In the genomic region with DNA sequence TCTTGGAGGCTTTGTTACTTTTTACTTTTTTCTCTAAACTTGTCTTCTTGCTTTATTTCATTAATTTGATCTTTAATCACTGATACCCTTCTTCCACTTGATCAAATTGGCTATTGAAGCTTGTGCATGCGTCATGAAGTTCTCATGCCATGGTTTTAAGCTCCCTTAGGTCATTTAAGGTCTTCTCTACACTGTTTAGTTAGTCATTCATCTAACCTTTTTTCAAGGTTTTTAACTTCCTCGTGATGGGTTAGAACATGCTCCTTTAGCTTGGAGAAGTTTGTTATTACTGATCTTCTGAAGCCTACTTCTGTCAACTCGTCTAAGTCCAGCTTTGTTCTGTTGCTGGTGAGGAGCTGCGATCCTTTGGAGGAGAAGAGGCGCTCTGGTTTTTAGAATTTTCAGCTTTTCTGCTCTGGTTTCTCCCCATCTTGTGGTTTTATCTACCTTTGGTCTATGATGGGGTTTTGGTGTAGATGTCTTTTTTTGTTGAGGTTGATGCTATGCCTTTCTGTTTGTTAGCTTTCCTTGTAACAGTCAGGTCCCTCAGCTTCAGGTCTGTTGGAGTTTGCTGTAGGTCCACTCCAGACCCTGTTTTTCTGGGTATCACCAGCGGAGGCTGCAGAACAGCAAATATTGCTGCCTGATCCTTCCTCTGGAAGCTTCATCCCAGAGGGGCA, we compare ENCODE assay signal across 8 cellular contexts. TPM values are rescaled to one million over a fixed set of nuclear protein-coding genes. Genes with fewer than 3 reads are reported as not detected.
DNase-seq lines count a peak whose midpoint lies in the region; ATAC-seq and TF ChIP-seq lines count a peak whose summit lies in the region.
"Not testable (repeated sequence)": the region's sequence is repeated elsewhere in the genome, so short reads cannot be mapped to it uniquely, and the experiment has no call there.

No MANE protein-coding gene starts in this region.

- not testable (repeated sequence) for H3K27me3 Mint-ChIP-seq in CD4-positive, alpha-beta T cell; WTC11 (ENCODE audit: low read depth); activated T-helper 1 cell treated with anti-CD3 and anti-CD28 coated beads, Interleukin-12 subunit alpha, Interleukin-12 subunit beta, Interleukin-2, Interleukin-4 antibody, amounts not matched to agents 30 ng/mL and 10 ng/mL and 1 ng/mL, durations not matched to agents 14 hours and 24 hours and 36 hours (ENCODE audit: insufficient read depth); MCF 10A (ENCODE audit: insufficient read depth, unreplicated experiment); immature natural killer cell (ENCODE audit: low read depth in 3 of 3); nephron progenitor cell (ENCODE audit: low read depth, poor library complexity); stimulated activated naive CD8-positive, alpha-beta T cell treated with anti-CD3 and anti-CD28 coated beads, Interleukin-15, amount 100 ng/mL, for 72 hours

- H4K20me1 ChIP-seq in KMS-11 (ENCODE audit: insufficient read depth) = not testable (repeated sequence)

- not testable (repeated sequence) for H3K4me3 ChIP-seq in KMS-11 (IDR thresholded peaks at IDR 0.05; ENCODE audit: insufficient read depth, low read depth, low read length)

- H2AFZ ChIP-seq in KMS-11 (ENCODE audit: low read depth) = not testable (repeated sequence)

- peak overlapping the region; percentile 39; the same call in 1 of the 2 replicates for H3K4me2 ChIP-seq in KMS-11

- peak overlapping the region; percentile 36 for H3K27ac ChIP-seq in CD4-positive, alpha-beta T cell (ENCODE audit: low read depth, low read length)
- not testable (repeated sequence) for H3K27ac ChIP-seq in KMS-11

- not testable (repeated sequence) for BruUV-seq in MCF 10A (replicated peaks; lab: Mats Ljungman, UMichigan)

- not testable (repeated sequence) for TF ChIP-seq CTCF in CD4-positive, alpha-beta T cell (IDR thresholded peaks at IDR 0.05); KMS-11 (conservative IDR thresholded peaks at IDR 0.05; ENCODE audit: low read depth, low read length); WTC11 (IDR thresholded peaks at IDR 0.05); MCF 10A (IDR thresholded peaks at IDR 0.05; ENCODE audit: unreplicated experiment); nephron progenitor cell (IDR thresholded peaks at IDR 0.05)

- not testable (repeated sequence) for DNase-seq in CD4-positive, alpha-beta T cell; WTC11 (ENCODE audit: low spot score); MCF 10A (ENCODE audit: unreplicated experiment); immature natural killer cell; nephron progenitor cell; stimulated activated naive CD8-positive, alpha-beta T cell treated with anti-CD3 and anti-CD28 coated beads, Interleukin-15, amount 100 ng/mL, for 72 hours
- DNase-seq in activated T-helper 1 cell treated with anti-CD3 and anti-CD28 coated beads, Interleukin-12 subunit alpha, Interleukin-12 subunit beta, Interleukin-2, Interleukin-4 antibody, amounts not matched to agents 30 ng/mL and 10 ng/mL and 1 ng/mL, durations not matched to agents 14 hours and 24 hours and 36 hours (ENCODE audit: low spot score) = peak; percentile 11

- not testable (repeated sequence) for H3K9ac ChIP-seq in KMS-11

- CTCF ChIA-PET in CD4-positive, alpha-beta T cell (lab: Charles Lee) = interaction anchor here (0.6 to 1.4 kb wide), 2 partner anchors 288 to 290 kb away, joined by 4 to 5 read pairs; a partner anchor contains a TSS
- CTCF ChIA-PET in WTC11 (lab: Charles Lee) = interaction anchor here (1.4 kb wide), 2 partner anchors 340 to 361 kb away, joined by 3 to 5 read pairs; no protein-coding TSS in a partner anchor
- CTCF ChIA-PET in MCF 10A (lab: Yijun Ruan, JAX) = interaction anchor here (0.6 to 1.3 kb wide), 4 partner anchors 10 to 340 kb away, joined by 3 to 5 read pairs (median 4); no protein-coding TSS in a partner anchor

- peaks cover 76% of the 10 kb centered on the region for H3K4me1 Mint-ChIP-seq in CD4-positive, alpha-beta T cell (ENCODE audit: low read depth)
- H3K4me1 Mint-ChIP-seq in WTC11 = peaks cover 60% of the 10 kb centered on the region
- peaks cover 57% of the 10 kb centered on the region for H3K4me1 Mint-ChIP-seq in activated T-helper 1 cell treated with anti-CD3 and anti-CD28 coated beads, Interleukin-12 subunit alpha, Interleukin-12 subunit beta, Interleukin-2, Interleukin-4 antibody, amounts not matched to agents 30 ng/mL and 10 ng/mL and 1 ng/mL, durations not matched to agents 14 hours and 24 hours and 36 hours (ENCODE audit: low read depth)
- peaks cover 19% of the 10 kb centered on the region for H3K4me1 Mint-ChIP-seq in MCF 10A (ENCODE audit: insufficient read depth, unreplicated experiment)
- H3K4me1 Mint-ChIP-seq in immature natural killer cell = peaks cover 71 to 78% of the 10 kb centered on the region in 2 donors
- H3K4me1 Mint-ChIP-seq in nephron progenitor cell = peaks cover 41% of the 10 kb centered on the region
- peaks cover 75% of the 10 kb centered on the region for H3K4me1 Mint-ChIP-seq in stimulated activated naive CD8-positive, alpha-beta T cell treated with anti-CD3 and anti-CD28 coated beads, Interleukin-15, amount 100 ng/mL, for 72 hours

- H3K36me3 Mint-ChIP-seq in CD4-positive, alpha-beta T cell (ENCODE audit: low read depth) = peaks cover 97% of the 10 kb centered on the region
- H3K36me3 Mint-ChIP-seq in WTC11 = peaks cover 51% of the 10 kb centered on the region
- peaks cover 79% of the 10 kb centered on the region for H3K36me3 Mint-ChIP-seq in activated T-helper 1 cell treated with anti-CD3 and anti-CD28 coated beads, Interleukin-12 subunit alpha, Interleukin-12 subunit beta, Interleukin-2, Interleukin-4 antibody, amounts not matched to agents 30 ng/mL and 10 ng/mL and 1 ng/mL, durations not matched to agents 14 hours and 24 hours and 36 hours (ENCODE audit: low read depth)
- H3K36me3 Mint-ChIP-seq in MCF 10A (ENCODE audit: insufficient read depth, unreplicated experiment) = peaks cover 55% of the 10 kb centered on the region
- peaks cover 49 to 64% (median 64%) of the 10 kb centered on the region in 3 donors for H3K36me3 Mint-ChIP-seq in immature natural killer cell
- H3K36me3 Mint-ChIP-seq in nephron progenitor cell (ENCODE audit: low read depth) = peaks cover 75% of the 10 kb centered on the region

- intact Hi-C loops in CD4-positive, alpha-beta T cell (cut with DNase I, micrococcal nuclease) = loop anchor here (1.0 to 2.0 kb wide), 2 partner anchors 14 to 22 kb away; no protein-coding TSS in a partner anchor
- intact Hi-C loops in activated T-helper 1 cell treated with anti-CD3 and anti-CD28 coated beads, Interleukin-12 subunit alpha, Interleukin-12 subunit beta, Interleukin-2, Interleukin-4 antibody, amounts not matched to agents 30 ng/mL and 10 ng/mL and 1 ng/mL, durations not matched to agents 14 hours and 24 hours and 36 hours (cut with micrococcal nuclease); MCF 10A (cut with micrococcal nuclease): not testable (repeated sequence)

- H3K4me3 Mint-ChIP-seq in CD4-positive, alpha-beta T cell = peak overlapping the region; percentile 73
- peak overlapping the region; percentile 41; the same call in 1 of the 2 replicates for H3K4me3 Mint-ChIP-seq in WTC11
- H3K4me3 Mint-ChIP-seq in activated T-helper 1 cell treated with anti-CD3 and anti-CD28 coated beads, Interleukin-12 subunit alpha, Interleukin-12 subunit beta, Interleukin-2, Interleukin-4 antibody, amounts not matched to agents 30 ng/mL and 10 ng/mL and 1 ng/mL, durations not matched to agents 14 hours and 24 hours and 36 hours = peak overlapping the region; percentile 40
- H3K4me3 Mint-ChIP-seq in MCF 10A (ENCODE audit: unreplicated experiment) = not testable (repeated sequence)
- peak overlapping the region; percentile 59 to 80 (median 74) for H3K4me3 Mint-ChIP-seq in immature natural killer cell
- H3K4me3 Mint-ChIP-seq in nephron progenitor cell = peak overlapping the region; percentile 20
- H3K4me3 Mint-ChIP-seq in stimulated activated naive CD8-positive, alpha-beta T cell treated with anti-CD3 and anti-CD28 coated beads, Interleukin-15, amount 100 ng/mL, for 72 hours = peak overlapping the region; percentile 46 to 72

- not testable (repeated sequence) for H3K79me2 ChIP-seq in KMS-11 (ENCODE audit: insufficient read depth, low read depth)

- POLR2A ChIA-PET in CD4-positive, alpha-beta T cell (lab: Charles Lee) = interaction anchor here (0.6 to 4.3 kb wide), 13 partner anchors 8 to 339 kb away, joined by 3 to 50 read pairs (median 4); a partner anchor contains a TSS
- POLR2A ChIA-PET in WTC11 (lab: Charles Lee) = not testable (repeated sequence)
- POLR2A ChIA-PET in MCF 10A (lab: Yijun Ruan, JAX) = interaction anchor here (0.7 kb wide), 1 partner anchor 65 kb away, joined by 3 read pairs; no protein-coding TSS in a partner anchor

- H3K9me3 ChIP-seq in CD4-positive, alpha-beta T cell (ENCODE audit: control insufficient read depth, low read length) = peaks cover 36% of the 10 kb centered on the region

- not testable (repeated sequence) for H3K36me3 ChIP-seq in KMS-11 (ENCODE audit: insufficient read depth)

- H3K27me3 ChIP-seq in CD4-positive, alpha-beta T cell (ENCODE audit: control insufficient read depth, insufficient read depth, low read length); KMS-11 (ENCODE audit: insufficient read depth, low read depth): not testable (repeated sequence)

- ATAC-seq in CD4-positive, alpha-beta T cell (ENCODE audit: poor library complexity); WTC11; stimulated activated naive CD8-positive, alpha-beta T cell treated with anti-CD3 and anti-CD28 coated beads, Interleukin-15, amount 100 ng/mL, for 72 hours: not testable (repeated sequence)

- peaks cover 30% of the 10 kb centered on the region for H3K9me3 Mint-ChIP-seq in CD4-positive, alpha-beta T cell
- H3K9me3 Mint-ChIP-seq in WTC11 = peaks cover 34% of the 10 kb centered on the region
- peaks cover 64% of the 10 kb centered on the region for H3K9me3 Mint-ChIP-seq in activated T-helper 1 cell treated with anti-CD3 and anti-CD28 coated beads, Interleukin-12 subunit alpha, Interleukin-12 subunit beta, Interleukin-2, Interleukin-4 antibody, amounts not matched to agents 30 ng/mL and 10 ng/mL and 1 ng/mL, durations not matched to agents 14 hours and 24 hours and 36 hours
- not testable (repeated sequence) for H3K9me3 Mint-ChIP-seq in MCF 10A (ENCODE audit: unreplicated experiment)
- peaks cover 17 to 43% (median 32%) of the 10 kb centered on the region in 6 donors for H3K9me3 Mint-ChIP-seq in immature natural killer cell
- H3K9me3 Mint-ChIP-seq in nephron progenitor cell = peaks cover 48% of the 10 kb centered on the region
- H3K9me3 Mint-ChIP-seq in stimulated activated naive CD8-positive, alpha-beta T cell treated with anti-CD3 and anti-CD28 coated beads, Interleukin-15, amount 100 ng/mL, for 72 hours = peaks cover 41 to 48% of the 10 kb centered on the region in 2 donors

- H3K4me1 ChIP-seq in KMS-11 (ENCODE audit: low read depth, poor library complexity, severe bottlenecking) = peaks cover 14% of the 10 kb centered on the region

- H3K27ac Mint-ChIP-seq in CD4-positive, alpha-beta T cell = peak overlapping the region; percentile 96
- H3K27ac Mint-ChIP-seq in WTC11 (peak overlapping the region; percentile 93), MCF 10A (ENCODE audit: low read depth, unreplicated experiment) (peak overlapping the region; percentile 5), immature natural killer cell (peak overlapping the region; percentile 62 to 95 (median 94)), nephron progenitor cell (peak overlapping the region; percentile 56)
- peak overlapping the region; percentile 24 for H3K27ac Mint-ChIP-seq in activated T-helper 1 cell treated with anti-CD3 and anti-CD28 coated beads, Interleukin-12 subunit alpha, Interleukin-12 subunit beta, Interleukin-2, Interleukin-4 antibody, amounts not matched to agents 30 ng/mL and 10 ng/mL and 1 ng/mL, durations not matched to agents 14 hours and 24 hours and 36 hours
- H3K27ac Mint-ChIP-seq in stimulated activated naive CD8-positive, alpha-beta T cell treated with anti-CD3 and anti-CD28 coated beads, Interleukin-15, amount 100 ng/mL, for 72 hours = peak overlapping the region in 1 of 2 donors; percentile 82

RNA-seq across cellular contexts. Expression of a gene that starts 53.0 kb away (rescaled TPM):
- 10 to 100 TPM; 21.6 to 21.7 TPM for total RNA-seq in CD4-positive, alpha-beta T cell
- total RNA-seq in WTC11 (2021) = 17.2 to 20.7 TPM (median 18.6 TPM) in 3 replicates
- total RNA-seq in activated T-helper 1 cell treated with anti-CD3 and anti-CD28 coated beads, Interleukin-12 subunit alpha, Interleukin-12 subunit beta, Interleukin-2, Interleukin-4 antibody, amounts not matched to agents 30 ng/mL and 10 ng/mL and 1 ng/mL, durations not matched to agents 14 hours and 24 hours and 36 hours = 42.6 and 51.2 TPM in 2 replicates
- total RNA-seq in MCF 10A (2022) = 55.0 and 59.5 TPM in 2 replicates
- 10 to 100 TPM; 12.3 to 18.2 (median 14.6) TPM for polyA plus RNA-seq in immature natural killer cell

RNA-seq across cellular contexts. Expression of a gene that starts 54.2 kb away (rescaled TPM):
- 1 to 10 TPM; 1.5 to 1.8 TPM for total RNA-seq in CD4-positive, alpha-beta T cell
- 36.4 to 41.0 TPM (median 37.8 TPM) in 3 replicates for total RNA-seq in WTC11 (2021)
- 2.6 and 2.7 TPM in 2 replicates for total RNA-seq in activated T-helper 1 cell treated with anti-CD3 and anti-CD28 coated beads, Interleukin-12 subunit alpha, Interleukin-12 subunit beta, Interleukin-2, Interleukin-4 antibody, amounts not matched to agents 30 ng/mL and 10 ng/mL and 1 ng/mL, durations not matched to agents 14 hours and 24 hours and 36 hours
- total RNA-seq in MCF 10A (2022) = 10.2 and 15.2 TPM in 2 replicates
- 1 to 10 TPM; 5.2 to 9.9 (median 8.4) TPM for polyA plus RNA-seq in immature natural killer cell
